In the genomic region with DNA sequence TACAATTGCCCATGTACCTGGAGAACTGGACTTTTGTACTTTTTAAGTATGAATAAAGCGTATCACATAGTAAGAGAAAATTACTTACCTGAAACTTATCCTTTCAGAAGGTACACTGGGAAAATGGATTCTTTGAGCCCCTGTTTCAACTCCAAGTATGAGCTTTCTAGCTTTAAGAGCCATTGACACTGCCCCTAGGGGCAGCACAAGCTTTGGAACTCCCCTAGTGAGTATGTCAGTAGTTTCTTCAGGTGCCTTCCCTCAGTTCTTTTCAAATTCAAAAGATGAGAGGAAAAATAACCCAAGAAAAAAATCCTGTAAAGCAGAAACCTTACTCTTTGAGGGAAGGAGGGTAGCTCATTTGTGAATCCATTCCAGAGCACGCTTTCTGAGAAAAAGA, we compare ENCODE assay signal across 11 cellular contexts.
A peak's percentile ranks its signal among the peaks of the same experiment; 100 is the strongest.
DNase-seq lines count a peak whose midpoint lies in the region; TF ChIP-seq lines count a peak whose summit lies in the region.
"Had no signal": no experiment of that assay in that cellular context is flagged by ENCODE, and none has a peak within 500 bp of the region (broad histone marks: within the 10 kb centered on the region; RNA-seq: fewer than 3 reads in every experiment).

No MANE protein-coding gene starts in this region.

- 93 to 99% methylated on average over 2 of the region's 2 CpGs for WGBS in testis, 2 donors

- H3K36me3 ChIP-seq in testis (ENCODE audit: low read depth, missing control alignments), result no peaks in the 10 kb centered on the region
- no peaks in the 10 kb centered on the region for H3K36me3 ChIP-seq in CD8-positive, alpha-beta memory T cell (ENCODE audit: insufficient read depth, low read length)

- H3K9me3 Mint-ChIP-seq in osteocyte (ENCODE audit: unreplicated experiment), result no peaks in the 10 kb centered on the region
- no peaks in the 10 kb centered on the region for H3K9me3 Mint-ChIP-seq in CD8-positive, alpha-beta memory T cell
- no peaks in the 10 kb centered on the region for H3K9me3 Mint-ChIP-seq in activated naive CD4-positive, alpha-beta T cell treated with anti-CD3 and anti-CD28 coated beads, Interleukin-2, amount 10 ng/mL, durations not matched to agents 7 days and 5 days

- CTCF ChIA-PET in CD8-positive, alpha-beta memory T cell (lab: Charles Lee), result no interaction called here
- CTCF ChIA-PET in activated naive CD4-positive, alpha-beta T cell treated with anti-CD3 and anti-CD28 coated beads, Interleukin-2, amount 10 ng/mL, durations not matched to agents 7 days and 5 days (lab: Charles Lee), result no interaction called here

- peak; percentile 51 for DNase-seq in NCI-H82 (lab: John Stamatoyannopoulos, UW)
- no peak for DNase-seq in NCI-H82 treated with DMSO at 0.1 percent for 48 hours (lab: John Stamatoyannopoulos, UW; ENCODE audit: unreplicated experiment)
- peak; percentile 41 to 62 for DNase-seq in Kasumi-1 (lab: John Stamatoyannopoulos, UW)
- peak; percentile 44 for DNase-seq in choroid plexus epithelial cell (ENCODE audit: low read depth)
- DNase-seq in osteocyte (ENCODE audit: extremely low spot score, unreplicated experiment), result no peak
- no peak for DNase-seq in testis
- no peak for DNase-seq in CD8-positive, alpha-beta memory T cell
- DNase-seq in activated naive CD4-positive, alpha-beta T cell treated with anti-CD3 and anti-CD28 coated beads, Interleukin-2, amount 10 ng/mL, durations not matched to agents 7 days and 5 days, result no peak
- DNase-seq: NCI-H1694; stimulated activated naive CD8-positive, alpha-beta T cell treated with anti-CD3 and anti-CD28 coated beads, Interleukin-15, Interleukin-2, amounts not matched to agents 100 U/mL and 50 U/mL, for 24 hours had no signal

- no peak overlapping the region for H3K27ac Mint-ChIP-seq in osteocyte (ENCODE audit: unreplicated experiment)
- no peak overlapping the region for H3K27ac Mint-ChIP-seq in CD8-positive, alpha-beta memory T cell
- no peak overlapping the region for H3K27ac Mint-ChIP-seq in activated naive CD4-positive, alpha-beta T cell treated with anti-CD3 and anti-CD28 coated beads, Interleukin-2, amount 10 ng/mL, durations not matched to agents 7 days and 5 days

- TF ChIP-seq CTCF in choroid plexus epithelial cell (conservative IDR thresholded peaks at IDR 0.05; ENCODE audit: low read depth, low read length) (peak; percentile 58), osteocyte (IDR thresholded peaks at IDR 0.05) (peak; percentile 39), testis (IDR thresholded peaks at IDR 0.05) (no peak)

- H3K4me3 Mint-ChIP-seq in osteocyte (ENCODE audit: unreplicated experiment), result no peak overlapping the region
- no peak overlapping the region for H3K4me3 Mint-ChIP-seq in CD8-positive, alpha-beta memory T cell
- no peak overlapping the region for H3K4me3 Mint-ChIP-seq in activated naive CD4-positive, alpha-beta T cell treated with anti-CD3 and anti-CD28 coated beads, Interleukin-2, amount 10 ng/mL, durations not matched to agents 7 days and 5 days

- no peaks in the 10 kb centered on the region for H3K27me3 ChIP-seq in testis
- no peaks in the 10 kb centered on the region for H3K27me3 ChIP-seq in CD8-positive, alpha-beta memory T cell (ENCODE audit: insufficient read depth, low read length, poor library complexity, severe bottlenecking)
- H3K27me3 ChIP-seq: BLaER1 treated with 17β-estradiol and CSF1 and Interleukin-3, amounts not matched to agents 10 nM and 100 nM had no signal

- H3K36me3 Mint-ChIP-seq in osteocyte (ENCODE audit: unreplicated experiment), result no peaks in the 10 kb centered on the region
- H3K36me3 Mint-ChIP-seq in CD8-positive, alpha-beta memory T cell, result peaks cover 0 to 26% (median 4%) of the 10 kb centered on the region in 3 donors
- peaks cover 18% of the 10 kb centered on the region for H3K36me3 Mint-ChIP-seq in activated naive CD4-positive, alpha-beta T cell treated with anti-CD3 and anti-CD28 coated beads, Interleukin-2, amount 10 ng/mL, durations not matched to agents 7 days and 5 days

- no peaks in the 10 kb centered on the region for H3K27me3 Mint-ChIP-seq in osteocyte (ENCODE audit: unreplicated experiment)
- no peaks in the 10 kb centered on the region for H3K27me3 Mint-ChIP-seq in CD8-positive, alpha-beta memory T cell
- no peaks in the 10 kb centered on the region for H3K27me3 Mint-ChIP-seq in activated naive CD4-positive, alpha-beta T cell treated with anti-CD3 and anti-CD28 coated beads, Interleukin-2, amount 10 ng/mL, durations not matched to agents 7 days and 5 days

- H3K4me3 ChIP-seq in choroid plexus epithelial cell (ENCODE audit: low read depth, low read length) (no peak overlapping the region), testis (no peak overlapping the region)
- no peak overlapping the region for H3K4me3 ChIP-seq in CD8-positive, alpha-beta memory T cell (ENCODE audit: low read length)
- H3K4me3 ChIP-seq: BLaER1 treated with 17β-estradiol and CSF1 and Interleukin-3, amounts not matched to agents 10 nM and 100 nM had no signal

- H3K4me1 Mint-ChIP-seq in osteocyte (ENCODE audit: unreplicated experiment), result peaks cover 23% of the 10 kb centered on the region
- H3K4me1 Mint-ChIP-seq in CD8-positive, alpha-beta memory T cell, result peaks cover 0 to 19% (median 12%) of the 10 kb centered on the region in 3 donors
- H3K4me1 Mint-ChIP-seq in activated naive CD4-positive, alpha-beta T cell treated with anti-CD3 and anti-CD28 coated beads, Interleukin-2, amount 10 ng/mL, durations not matched to agents 7 days and 5 days, result peaks cover 12% of the 10 kb centered on the region

- intact Hi-C loops in testis (cut with DNase I; ENCODE audit: low total_unique reads), result no loop called here

- H3K27ac ChIP-seq in testis, result no peak overlapping the region
- H3K27ac ChIP-seq in CD8-positive, alpha-beta memory T cell (ENCODE audit: low read depth, low read length), result no peak overlapping the region

- no peak for TF ChIP-seq POLR2A in testis (IDR thresholded peaks at IDR 0.05)

- H3K9me3 ChIP-seq in testis, result no peaks in the 10 kb centered on the region
- H3K9me3 ChIP-seq in CD8-positive, alpha-beta memory T cell (ENCODE audit: low read length), result no peaks in the 10 kb centered on the region
- H3K9me3 ChIP-seq: BLaER1 treated with 17β-estradiol and CSF1 and Interleukin-3, amounts not matched to agents 10 nM and 100 nM had no signal

- POLR2A ChIA-PET in CD8-positive, alpha-beta memory T cell (lab: Charles Lee), result no interaction called here

- no peaks in the 10 kb centered on the region for H3K4me1 ChIP-seq in testis
- no peaks in the 10 kb centered on the region for H3K4me1 ChIP-seq in CD8-positive, alpha-beta memory T cell (ENCODE audit: insufficient read depth, low read length)

Comparison
In these comparisons a context has a peak if more than half of its experiments do, and no peak if none do; other contexts are left out.
1. DNase-seq: peak in NCI-H82 (single experiment), Kasumi-1 (2 of 2) and choroid plexus epithelial cell (single experiment); none in NCI-H82 treated with DMSO at 0.1 percent for 48 hours (single experiment), osteocyte (single experiment), testis (single experiment), CD8-positive, alpha-beta memory T cell (0 of 5) and activated naive CD4-positive, alpha-beta T cell treated with anti-CD3 and anti-CD28 coated beads, Interleukin-2, amount 10 ng/mL, durations not matched to agents 7 days and 5 days (single experiment).
2. CTCF ChIP-seq: peak in choroid plexus epithelial cell (single experiment) and osteocyte (single experiment); none in testis (0 of 3).